In the genomic region with DNA sequence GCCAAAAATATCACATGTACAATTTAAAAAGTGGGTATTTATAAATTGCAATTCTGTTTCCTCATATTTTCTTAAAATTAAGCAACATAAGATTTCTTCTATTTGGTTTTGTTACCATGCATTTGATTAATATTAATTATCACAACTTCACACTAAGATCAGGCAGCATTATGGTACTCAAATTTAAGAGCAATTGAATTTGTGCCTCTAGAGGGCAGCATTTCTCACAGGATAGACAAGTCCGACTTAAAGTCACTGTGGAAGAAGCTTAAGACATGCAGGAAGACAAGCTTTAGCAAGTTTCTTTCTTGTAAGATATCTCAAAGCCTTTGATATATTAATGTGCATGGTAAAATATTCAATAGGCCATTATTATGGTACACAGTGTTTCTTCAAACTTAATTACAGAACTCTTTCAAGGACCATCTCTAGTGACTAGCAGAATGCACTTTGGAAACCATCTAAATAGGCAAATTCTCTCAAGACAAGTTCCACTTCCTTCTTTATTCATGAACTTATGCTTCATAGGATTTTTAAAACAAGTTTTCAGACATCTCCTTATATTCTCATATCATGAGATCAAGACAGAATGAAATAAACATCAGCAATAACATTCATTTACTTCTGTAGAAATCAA, we compare ENCODE assay signal across 8 cellular contexts. TPM values are rescaled to one million over a fixed set of nuclear protein-coding genes. Genes with fewer than 3 reads are reported as not detected.
A peak's percentile ranks its signal among the peaks of the same experiment; 100 is the strongest.
DNase-seq lines count a peak whose midpoint lies in the region; ATAC-seq and TF ChIP-seq lines count a peak whose summit lies in the region.

No MANE protein-coding gene starts in this region.

- no peaks in the 10 kb centered on the region for H3K9me3 ChIP-seq in CD4-positive, alpha-beta T cell (ENCODE audit: control insufficient read depth, low read length)

- no peaks in the 10 kb centered on the region for H3K27me3 ChIP-seq in CD4-positive, alpha-beta T cell (ENCODE audit: control insufficient read depth, insufficient read depth, low read length)

- H3K4me1 Mint-ChIP-seq in CD4-positive, alpha-beta T cell (ENCODE audit: low read depth), result peaks cover 40% of the 10 kb centered on the region
- peaks cover 26% of the 10 kb centered on the region for H3K4me1 Mint-ChIP-seq in activated CD4-positive, alpha-beta T cell treated with anti-CD3 and anti-CD28 coated beads, Interleukin-2, amount 10 ng/mL, durations not matched to agents 24 days and 14 days
- H3K4me1 Mint-ChIP-seq in natural killer cell, result peaks cover 44 to 48% of the 10 kb centered on the region in 2 donors

- peak in 6 of 10 experiments; percentile 22 to 58 (median 48) for DNase-seq in CD4-positive, alpha-beta T cell
- DNase-seq in NCI-H345 treated with DMSO at 0.1 percent for 48 hours (lab: John Stamatoyannopoulos, UW; ENCODE audit: unreplicated experiment), result peak; percentile 6
- peak; percentile 92 for DNase-seq in activated CD4-positive, alpha-beta T cell treated with anti-CD3 and anti-CD28 coated beads, Interleukin-2, amount 10 ng/mL, durations not matched to agents 24 days and 14 days
- DNase-seq in erythroblast (lab: John Stamatoyannopoulos, UW), result peak; percentile 91 to 94
- no peak for DNase-seq in natural killer cell
- no peak for DNase-seq in GM19240 (ENCODE audit: insufficient read length, low spot score)

- peak; percentile 85 for ATAC-seq in CD4-positive, alpha-beta T cell (ENCODE audit: poor library complexity)
- ATAC-seq in GM18867 (IDR thresholded peaks at IDR 0.05; ENCODE audit: unreplicated experiment) (peak; percentile 57), HG03135 (IDR thresholded peaks at IDR 0.05; ENCODE audit: unreplicated experiment) (peak; percentile 48), natural killer cell (peak; percentile 82 to 89 (median 88))

- CTCF ChIA-PET in CD4-positive, alpha-beta T cell (lab: Charles Lee), result interaction anchor here (0.6 to 4.3 kb wide), 42 partner anchors 9 to 289 kb away, joined by 3 to 51 read pairs (median 4); partner anchors contain the start of gene FBXW7

- POLR2A ChIA-PET in CD4-positive, alpha-beta T cell (lab: Charles Lee), result interaction anchor here (0.5 to 2.1 kb wide), 11 partner anchors 14 to 278 kb away, joined by 3 to 48 read pairs (median 4); partner anchors contain the start of genes ARFIP1, FBXW7 and TIGD4

- no peaks in the 10 kb centered on the region for H3K9me3 Mint-ChIP-seq in CD4-positive, alpha-beta T cell
- no peaks in the 10 kb centered on the region for H3K9me3 Mint-ChIP-seq in activated CD4-positive, alpha-beta T cell treated with anti-CD3 and anti-CD28 coated beads, Interleukin-2, amount 10 ng/mL, durations not matched to agents 24 days and 14 days
- no peaks in the 10 kb centered on the region for H3K9me3 Mint-ChIP-seq in natural killer cell

- intact Hi-C loops in CD4-positive, alpha-beta T cell (cut with DNase I, micrococcal nuclease), result loop anchor here (1.0 to 5.0 kb wide), 6 partner anchors 36 to 628 kb away; partner anchors contain the start of gene FBXW7 (in 2 of the 2)
- intact Hi-C loops in activated CD4-positive, alpha-beta T cell treated with anti-CD3 and anti-CD28 coated beads, Interleukin-2, amount 10 ng/mL, durations not matched to agents 24 days and 14 days (cut with micrococcal nuclease), result loop anchor here (1.0 to 5.0 kb wide), 4 partner anchors 36 to 234 kb away; partner anchors contain the start of gene FBXW7
- intact Hi-C loops in natural killer cell (cut with micrococcal nuclease), result loop anchor here (1.0 to 5.0 kb wide), 3 partner anchors 36 to 234 kb away; partner anchors contain the start of gene FBXW7

- H3K36me3 Mint-ChIP-seq in CD4-positive, alpha-beta T cell (ENCODE audit: low read depth), result no peaks in the 10 kb centered on the region
- H3K36me3 Mint-ChIP-seq in activated CD4-positive, alpha-beta T cell treated with anti-CD3 and anti-CD28 coated beads, Interleukin-2, amount 10 ng/mL, durations not matched to agents 24 days and 14 days (ENCODE audit: low read depth), result peaks cover 3% of the 10 kb centered on the region
- no peaks in the 10 kb centered on the region for H3K36me3 Mint-ChIP-seq in natural killer cell

- no peak overlapping the region for H3K27ac ChIP-seq in CD4-positive, alpha-beta T cell (ENCODE audit: low read depth, low read length)

- no peak overlapping the region for H3K27ac Mint-ChIP-seq in CD4-positive, alpha-beta T cell
- no peak overlapping the region for H3K27ac Mint-ChIP-seq in activated CD4-positive, alpha-beta T cell treated with anti-CD3 and anti-CD28 coated beads, Interleukin-2, amount 10 ng/mL, durations not matched to agents 24 days and 14 days
- H3K27ac Mint-ChIP-seq in natural killer cell, result peak overlapping the region in 1 of 2 donors; percentile 60

- H3K4me3 Mint-ChIP-seq in CD4-positive, alpha-beta T cell, result no peak overlapping the region
- H3K4me3 Mint-ChIP-seq in activated CD4-positive, alpha-beta T cell treated with anti-CD3 and anti-CD28 coated beads, Interleukin-2, amount 10 ng/mL, durations not matched to agents 24 days and 14 days, result no peak overlapping the region
- H3K4me3 Mint-ChIP-seq in natural killer cell, result no peak overlapping the region

- no peak for TF ChIP-seq POLR2A in erythroblast (IDR thresholded peaks at IDR 0.05; ENCODE audit: low read length)

- TF ChIP-seq CTCF in CD4-positive, alpha-beta T cell (IDR thresholded peaks at IDR 0.05), result peak; percentile 84
- peak; percentile 91 for TF ChIP-seq CTCF in natural killer cell (IDR thresholded peaks at IDR 0.05)

- no peaks in the 10 kb centered on the region for H3K27me3 Mint-ChIP-seq in CD4-positive, alpha-beta T cell
- H3K27me3 Mint-ChIP-seq in activated CD4-positive, alpha-beta T cell treated with anti-CD3 and anti-CD28 coated beads, Interleukin-2, amount 10 ng/mL, durations not matched to agents 24 days and 14 days, result no peaks in the 10 kb centered on the region
- H3K27me3 Mint-ChIP-seq in natural killer cell (ENCODE audit: low read depth in 2 of 2), result no peaks in the 10 kb centered on the region

RNA-seq across cellular contexts. Expression of gene FBXW7, which starts 35.0 kb away (rescaled TPM):
- total RNA-seq in CD4-positive, alpha-beta T cell, result 100 to 1,000 TPM; 128 to 140 TPM
- 42.2 and 49.1 TPM in 2 replicates for total RNA-seq in activated CD4-positive, alpha-beta T cell treated with anti-CD3 and anti-CD28 coated beads, Interleukin-2, amount 10 ng/mL, durations not matched to agents 24 days and 14 days
- total RNA-seq in natural killer cell, result 100 to 1,000 TPM; 172 to 202 (median 175) TPM

Comparison
In these comparisons a context has a peak if more than half of its experiments do, and no peak if none do; other contexts are left out.
1. DNase-seq: peak in CD4-positive, alpha-beta T cell (6 of 10), NCI-H345 treated with DMSO at 0.1 percent for 48 hours (single experiment), activated CD4-positive, alpha-beta T cell treated with anti-CD3 and anti-CD28 coated beads, Interleukin-2, amount 10 ng/mL, durations not matched to agents 24 days and 14 days (single experiment) and erythroblast (2 of 2); none in natural killer cell (single experiment) and GM19240 (single experiment).
2. Peak in every context shown above with its lines, with median percentiles within 50 percentile points of each other: ATAC-seq.